In genomic region chr15:74127954-74128784, GRCh38 we compare ENCODE assay signal across 8 cellular contexts. TPM values are rescaled to one million over a fixed set of nuclear protein-coding genes. Genes with fewer than 3 reads are reported as not detected.
DNase-seq lines count a peak whose midpoint lies in the region; ATAC-seq, FAIRE-seq and TF ChIP-seq lines count a peak whose summit lies in the region.

No MANE protein-coding gene starts in this region.

- peaks cover 8% of the 10 kb centered on the region for H3F3A ChIP-seq in neural progenitor cell (ENCODE audit: low read depth)

- no peak overlapping the region for H2AFZ ChIP-seq in neural progenitor cell (replicated peaks)

- H3K4me1 ChIP-seq in CD8-positive, alpha-beta memory T cell (ENCODE audit: insufficient read depth, low read length), result peaks cover 6% of the 10 kb centered on the region
- H3K4me1 ChIP-seq in neural progenitor cell, result peaks cover 31% of the 10 kb centered on the region

- POLR2A ChIA-PET in CD8-positive, alpha-beta memory T cell (lab: Charles Lee), result no interaction called here

- no peak overlapping the region for H3K9ac ChIP-seq in neural progenitor cell

- H3K27ac Mint-ChIP-seq in CD8-positive, alpha-beta memory T cell, result no peak overlapping the region
- no peak overlapping the region for H3K27ac Mint-ChIP-seq in endothelial cell (ENCODE audit: unreplicated experiment)
- H3K27ac Mint-ChIP-seq in neural progenitor cell, result no peak overlapping the region

- peak overlapping the region in 5 of 7 donors; percentile 34 to 84 (median 45) for H3K4me3 Mint-ChIP-seq in CD8-positive, alpha-beta memory T cell
- H3K4me3 Mint-ChIP-seq in endothelial cell (ENCODE audit: unreplicated experiment) (peak overlapping the region; percentile 67), neural progenitor cell (peak overlapping the region; percentile 87)

- peaks cover 0 to 2% (median 0%) of the 10 kb centered on the region in 5 donors for H3K9me3 Mint-ChIP-seq in CD8-positive, alpha-beta memory T cell
- H3K9me3 Mint-ChIP-seq in endothelial cell (ENCODE audit: unreplicated experiment) (no peaks in the 10 kb centered on the region), neural progenitor cell (peaks cover 7% of the 10 kb centered on the region)

- peaks cover 0 to 35% (median 7%) of the 10 kb centered on the region in 3 donors for H3K4me1 Mint-ChIP-seq in CD8-positive, alpha-beta memory T cell
- H3K4me1 Mint-ChIP-seq in endothelial cell (ENCODE audit: unreplicated experiment) (peaks cover 32% of the 10 kb centered on the region), neural progenitor cell (peaks cover 51% of the 10 kb centered on the region)

- DNase-seq in CD8-positive, alpha-beta memory T cell, result no peak
- DNase-seq in NCI-H2227 treated with DMSO at 0.1 percent for 48 hours (lab: John Stamatoyannopoulos, UW), result peak; percentile 65
- no peak for DNase-seq in endothelial cell (ENCODE audit: low spot score)
- peak; percentile 54 for DNase-seq in neural progenitor cell (ENCODE audit: low spot score)
- DNase-seq in NCI-H146 treated with DMSO at 0.1 percent for 48 hours (lab: John Stamatoyannopoulos, UW; ENCODE audit: unreplicated experiment), result no peak
- DNase-seq in GM12891 (ENCODE audit: insufficient read length, low spot score), result no peak
- no peak for DNase-seq in activated CD4-positive, CD25-positive, alpha-beta regulatory T cell treated with anti-CD3 and anti-CD28 coated beads, Interleukin-2, amount 50 U/mL, for 72 hours

- H3K36me3 ChIP-seq in CD8-positive, alpha-beta memory T cell (ENCODE audit: insufficient read depth, low read length), result no peaks in the 10 kb centered on the region
- H3K36me3 ChIP-seq in neural progenitor cell, result no peaks in the 10 kb centered on the region

- no peak for FAIRE-seq in GM12891 (lab: Jason Lieb, UNC)

- H4K20me1 ChIP-seq in neural progenitor cell (ENCODE audit: low read depth), result peaks cover 40% of the 10 kb centered on the region

- no peak for ATAC-seq in HG02973 (IDR thresholded peaks at IDR 0.05; ENCODE audit: unreplicated experiment)

- TF ChIP-seq POLR2A in GM12891 (IDR thresholded peaks at IDR 0.05; ENCODE audit: low read depth, low read length), result no peak

- H3K27ac ChIP-seq in CD8-positive, alpha-beta memory T cell (ENCODE audit: low read depth, low read length), result no peak overlapping the region
- H3K27ac ChIP-seq in neural progenitor cell, result no peak overlapping the region

- CTCF ChIA-PET in CD8-positive, alpha-beta memory T cell (lab: Charles Lee), result interaction anchor here (1.0 to 5.9 kb wide), 4 partner anchors 179 to 194 kb away, joined by 3 to 74 read pairs (median 4); no protein-coding TSS in a partner anchor

- peaks cover 40% of the 10 kb centered on the region for H3K27me3 ChIP-seq in CD8-positive, alpha-beta memory T cell (ENCODE audit: insufficient read depth, low read length, poor library complexity, severe bottlenecking)
- H3K27me3 ChIP-seq in neural progenitor cell, result peaks cover 100% of the 10 kb centered on the region

- no peaks in the 10 kb centered on the region for H3K36me3 Mint-ChIP-seq in CD8-positive, alpha-beta memory T cell
- H3K36me3 Mint-ChIP-seq in endothelial cell (ENCODE audit: low read depth, unreplicated experiment) (peaks cover 6% of the 10 kb centered on the region), neural progenitor cell (peaks cover 6% of the 10 kb centered on the region)

- H3K79me2 ChIP-seq in neural progenitor cell (ENCODE audit: low read depth), result no peaks in the 10 kb centered on the region

- TF ChIP-seq CTCF in endothelial cell (IDR thresholded peaks at IDR 0.05; ENCODE audit: unreplicated experiment), result no peak
- no peak for TF ChIP-seq CTCF in neural progenitor cell (IDR thresholded peaks at IDR 0.05)

- peak overlapping the region; percentile 80 for H3K4me2 ChIP-seq in neural progenitor cell

- peaks cover 31 to 79% of the 10 kb centered on the region in 2 donors for H3K27me3 Mint-ChIP-seq in CD8-positive, alpha-beta memory T cell
- H3K27me3 Mint-ChIP-seq in endothelial cell (ENCODE audit: unreplicated experiment) (peaks cover 46% of the 10 kb centered on the region), neural progenitor cell (ENCODE audit: insufficient read depth, low read depth) (peaks cover 76% of the 10 kb centered on the region)

- H3K4me3 ChIP-seq in CD8-positive, alpha-beta memory T cell (ENCODE audit: low read length), result no peak overlapping the region
- H3K4me3 ChIP-seq in neural progenitor cell, result peak overlapping the region; percentile 43

- H3K9me3 ChIP-seq in CD8-positive, alpha-beta memory T cell (ENCODE audit: low read length), result no peaks in the 10 kb centered on the region
- no peaks in the 10 kb centered on the region for H3K9me3 ChIP-seq in neural progenitor cell (ENCODE audit: low read depth)

TF ChIP-seq in GM12891, 5 proteins besides CTCF, POLR2A, EP300 and RAD21:
- TF ChIP-seq PAX5 (IDR thresholded peaks at IDR 0.05; ENCODE audit: insufficient read depth, low read length, severe bottlenecking) (no peak), SPI1 (IDR thresholded peaks at IDR 0.05; ENCODE audit: low read depth, low read length) (no peak), POLR2AphosphoS5 (IDR thresholded peaks at IDR 0.05; ENCODE audit: low read depth, low read length) (no peak), POU2F2 (IDR thresholded peaks at IDR 0.05; ENCODE audit: low read depth, low read length) (no peak), TAF1 (IDR thresholded peaks at IDR 0.05; ENCODE audit: low read depth, low read length) (no peak)
TF ChIP-seq in GM12891: peak in this region for 0.

RNA-seq across cellular contexts. Expression of gene ISLR2, which starts 2.2 kb away (rescaled TPM):
- total RNA-seq in CD8-positive, alpha-beta memory T cell, result not detected
- not detected for polyA plus RNA-seq in CD8-positive, alpha-beta memory T cell
- total RNA-seq in endothelial cell (ENCODE audit: unreplicated experiment) (0.21 TPM), neural progenitor cell (ENCODE audit: low replicate concordance) (not detected in 2 replicates)
- polyA plus RNA-seq in GM12891 (2012; ENCODE audit: low read depth, missing spikeins), result 0.44 TPM

RNA-seq across cellular contexts. Expression of gene ISLR, which starts 45.3 kb away (rescaled TPM):
- total RNA-seq in CD8-positive, alpha-beta memory T cell, result not detected
- not detected for polyA plus RNA-seq in CD8-positive, alpha-beta memory T cell
- 0.51 TPM for total RNA-seq in endothelial cell (ENCODE audit: unreplicated experiment)
- total RNA-seq in neural progenitor cell (ENCODE audit: low replicate concordance), result 0.68 TPM in 1 of 2 replicates, not detected in the other
- polyA plus RNA-seq in GM12891 (2012; ENCODE audit: low read depth, missing spikeins), result 0.99 TPM

RNA-seq across cellular contexts. Expression of gene GOLGA6A, which starts 45.8 kb away (rescaled TPM):
- under 1 TPM in 1 of 2 experiments, not detected in 1; 0.07 TPM for total RNA-seq in CD8-positive, alpha-beta memory T cell
- not detected for polyA plus RNA-seq in CD8-positive, alpha-beta memory T cell
- 0.85 TPM for total RNA-seq in endothelial cell (ENCODE audit: unreplicated experiment)
- total RNA-seq in neural progenitor cell (ENCODE audit: low replicate concordance), result 0.04 and 0.59 TPM in 2 replicates
- not detected for polyA plus RNA-seq in GM12891 (2012; ENCODE audit: low read depth, missing spikeins)

Comparison
In these comparisons a context has a peak if more than half of its experiments do, and no peak if none do; other contexts are left out.
1. DNase-seq: peak in NCI-H2227 treated with DMSO at 0.1 percent for 48 hours (single experiment) and neural progenitor cell (single experiment); none in CD8-positive, alpha-beta memory T cell (0 of 5), endothelial cell (single experiment), NCI-H146 treated with DMSO at 0.1 percent for 48 hours (single experiment), GM12891 (single experiment) and activated CD4-positive, CD25-positive, alpha-beta regulatory T cell treated with anti-CD3 and anti-CD28 coated beads, Interleukin-2, amount 50 U/mL, for 72 hours (single experiment).
2. Peak in every context shown above with its lines, with median percentiles within 50 percentile points of each other: H3K4me3 Mint-ChIP-seq.